Comparison of ENCODE assay signal across 1 cellular context in genomic region chr9:111427186-111427585, GRCh38.
TF ChIP-seq lines count a peak whose summit lies in the region.

No MANE protein-coding gene starts in this region.

TF ChIP-seq in GM23338, 12 proteins besides CTCF, POLR2A, EP300 and RAD21 (continued from another document):
- TF ChIP-seq ZNF462 (CRISPR knock-in tag; IDR thresholded peaks at IDR 0.05) (no peak), STAT1 (IDR thresholded peaks at IDR 0.05; ENCODE audit: unreplicated experiment) (no peak), CREB1 (CRISPR knock-in tag; IDR thresholded peaks at IDR 0.05; ENCODE audit: low read depth) (no peak), ZNF331 (CRISPR knock-in tag; IDR thresholded peaks at IDR 0.05; ENCODE audit: low read depth) (no peak), ZNF114 (CRISPR knock-in tag; IDR thresholded peaks at IDR 0.05) (no peak), EZH2phosphoT487 (IDR thresholded peaks at IDR 0.05; ENCODE audit: unreplicated experiment) (no peak)
